In the genomic region with DNA sequence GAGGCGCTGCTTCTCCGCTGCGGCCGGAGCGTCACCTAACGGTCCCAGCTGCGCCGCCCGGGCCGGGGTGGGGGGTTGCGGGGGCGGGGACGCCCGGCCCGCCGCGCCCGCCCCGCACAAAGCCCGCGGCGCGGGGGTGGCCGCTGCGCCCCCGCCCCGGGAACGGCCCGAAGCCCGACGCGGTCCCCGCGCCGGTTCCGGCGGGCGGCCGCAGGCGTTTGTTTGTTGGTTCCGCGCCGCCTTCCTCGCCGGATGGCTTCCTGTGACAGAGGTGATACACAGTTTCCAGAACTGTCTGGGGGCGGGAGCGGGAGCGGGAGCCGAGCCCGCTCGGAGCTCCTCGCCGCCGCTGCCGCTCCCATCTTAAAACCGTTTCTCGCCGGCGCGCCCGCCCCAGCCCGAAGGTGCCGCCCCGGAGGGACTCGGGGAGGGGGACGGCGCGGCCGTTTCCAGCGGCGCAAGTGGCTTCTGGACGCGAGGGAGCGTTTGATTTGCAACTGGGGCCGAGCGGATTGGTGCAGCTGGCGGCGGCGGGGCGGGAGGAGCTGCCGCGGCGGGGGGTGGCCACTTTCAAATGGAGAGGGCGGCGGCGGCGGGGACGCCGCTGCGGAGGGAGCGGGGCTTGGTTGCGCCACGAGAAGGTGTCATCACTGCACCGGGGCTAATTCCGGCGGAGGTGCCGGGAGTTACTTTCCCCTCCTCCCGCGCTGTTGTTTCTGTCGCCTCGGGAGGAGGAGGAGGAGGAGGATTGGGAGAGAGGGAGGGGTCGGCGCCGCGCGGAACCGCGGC, we compare ENCODE assay signal across 8 cellular contexts. TPM values are rescaled to one million over a fixed set of nuclear protein-coding genes. Genes with fewer than 3 reads are reported as not detected.
DNase-seq lines count a peak whose midpoint lies in the region; ATAC-seq lines count a peak whose summit lies in the region.

No MANE protein-coding gene starts in this region.

- no peaks in the 10 kb centered on the region for H3K9me3 Mint-ChIP-seq in activated CD8-positive, alpha-beta T cell treated with anti-CD3 and anti-CD28 coated beads, Interleukin-2, amount 10 ng/mL, durations not matched to agents 7 days and 5 days (ENCODE audit: insufficient read depth)
- no peaks in the 10 kb centered on the region for H3K9me3 Mint-ChIP-seq in memory B cell

- CTCF ChIA-PET in activated CD8-positive, alpha-beta T cell treated with anti-CD3 and anti-CD28 coated beads, Interleukin-2, amount 10 ng/mL, durations not matched to agents 7 days and 5 days (lab: Charles Lee): interaction anchor here (0.8 to 2.2 kb wide), 10 partner anchors 19 to 284 kb away, joined by 3 to 11 read pairs (median 4); partner anchors contain the start of gene C4orf33

- peaks cover 38% of the 10 kb centered on the region for H3K4me1 Mint-ChIP-seq in activated CD8-positive, alpha-beta T cell treated with anti-CD3 and anti-CD28 coated beads, Interleukin-2, amount 10 ng/mL, durations not matched to agents 7 days and 5 days (ENCODE audit: low read depth)
- peaks cover 14% of the 10 kb centered on the region for H3K4me1 Mint-ChIP-seq in memory B cell

- peaks cover 15% of the 10 kb centered on the region for H3K36me3 Mint-ChIP-seq in activated CD8-positive, alpha-beta T cell treated with anti-CD3 and anti-CD28 coated beads, Interleukin-2, amount 10 ng/mL, durations not matched to agents 7 days and 5 days (ENCODE audit: low read depth)
- peaks cover 2% of the 10 kb centered on the region for H3K36me3 Mint-ChIP-seq in memory B cell

- ATAC-seq in GM19463 (IDR thresholded peaks at IDR 0.05; ENCODE audit: unreplicated experiment) (peak; percentile 48), memory B cell (ENCODE audit: low read depth) (peak; percentile 33)
- peak; percentile 54 for ATAC-seq in activated CD8-positive, alpha-beta T cell treated with anti-CD3 and anti-CD28 coated beads, Interleukin-2, amount 10 ng/mL, durations not matched to agents 7 days and 5 days

- POLR2A ChIA-PET in activated CD8-positive, alpha-beta T cell treated with anti-CD3 and anti-CD28 coated beads, Interleukin-2, amount 10 ng/mL, durations not matched to agents 7 days and 5 days (lab: Charles Lee): interaction anchor here (0.7 to 2.9 kb wide), 22 partner anchors 9 to 931 kb away, joined by 3 to 47 read pairs (median 5); partner anchors contain the start of genes ABHD18, C4orf33, LARP1B and MFSD8

- peak overlapping the region; percentile 99 for H3K27ac Mint-ChIP-seq in activated CD8-positive, alpha-beta T cell treated with anti-CD3 and anti-CD28 coated beads, Interleukin-2, amount 10 ng/mL, durations not matched to agents 7 days and 5 days
- peak overlapping the region; percentile 97 for H3K27ac Mint-ChIP-seq in memory B cell

- H3K27me3 Mint-ChIP-seq in activated CD8-positive, alpha-beta T cell treated with anti-CD3 and anti-CD28 coated beads, Interleukin-2, amount 10 ng/mL, durations not matched to agents 7 days and 5 days (ENCODE audit: low read depth): no peaks in the 10 kb centered on the region
- no peaks in the 10 kb centered on the region for H3K27me3 Mint-ChIP-seq in memory B cell

- DNase-seq in CMK (ENCODE audit: low read depth): peak; percentile 47
- DNase-seq in HK-2 (ENCODE audit: unreplicated experiment): peak; percentile 90
- DNase-seq in NCI-H82 (lab: John Stamatoyannopoulos, UW): peak; percentile 91
- DNase-seq in activated CD8-positive, alpha-beta T cell treated with anti-CD3 and anti-CD28 coated beads, Interleukin-2, amount 10 ng/mL, durations not matched to agents 7 days and 5 days: peak; percentile 90
- DNase-seq in effector CD4-positive, alpha-beta T cell: peak; percentile 72
- peak; percentile 63 to 71 for DNase-seq in memory B cell (ENCODE audit: low spot score in 2 of 2)
- DNase-seq in stimulated activated CD8-positive, alpha-beta memory T cell treated with anti-CD3 and anti-CD28 coated beads, Interleukin-12 subunit alpha, Interleukin-12 subunit beta, amount 100 ng/mL, for 24 hours (ENCODE audit: extremely low read depth): peak; percentile 59

- H3K4me3 Mint-ChIP-seq in activated CD8-positive, alpha-beta T cell treated with anti-CD3 and anti-CD28 coated beads, Interleukin-2, amount 10 ng/mL, durations not matched to agents 7 days and 5 days: peak overlapping the region; percentile 99
- peak overlapping the region; percentile 96 for H3K4me3 Mint-ChIP-seq in memory B cell

RNA-seq across cellular contexts. Expression of gene JADE1, which starts 2.3 kb away (rescaled TPM):
- 10 to 100 TPM; 33.5 to 36.0 TPM for total RNA-seq in activated CD8-positive, alpha-beta T cell treated with anti-CD3 and anti-CD28 coated beads, Interleukin-2, amount 10 ng/mL, durations not matched to agents 7 days and 5 days

Comparison
In these comparisons a context has a peak if more than half of its experiments do, and no peak if none do; other contexts are left out.
1. Peak in every context shown above with its lines: DNase-seq and ATAC-seq.